In the genomic region with DNA sequence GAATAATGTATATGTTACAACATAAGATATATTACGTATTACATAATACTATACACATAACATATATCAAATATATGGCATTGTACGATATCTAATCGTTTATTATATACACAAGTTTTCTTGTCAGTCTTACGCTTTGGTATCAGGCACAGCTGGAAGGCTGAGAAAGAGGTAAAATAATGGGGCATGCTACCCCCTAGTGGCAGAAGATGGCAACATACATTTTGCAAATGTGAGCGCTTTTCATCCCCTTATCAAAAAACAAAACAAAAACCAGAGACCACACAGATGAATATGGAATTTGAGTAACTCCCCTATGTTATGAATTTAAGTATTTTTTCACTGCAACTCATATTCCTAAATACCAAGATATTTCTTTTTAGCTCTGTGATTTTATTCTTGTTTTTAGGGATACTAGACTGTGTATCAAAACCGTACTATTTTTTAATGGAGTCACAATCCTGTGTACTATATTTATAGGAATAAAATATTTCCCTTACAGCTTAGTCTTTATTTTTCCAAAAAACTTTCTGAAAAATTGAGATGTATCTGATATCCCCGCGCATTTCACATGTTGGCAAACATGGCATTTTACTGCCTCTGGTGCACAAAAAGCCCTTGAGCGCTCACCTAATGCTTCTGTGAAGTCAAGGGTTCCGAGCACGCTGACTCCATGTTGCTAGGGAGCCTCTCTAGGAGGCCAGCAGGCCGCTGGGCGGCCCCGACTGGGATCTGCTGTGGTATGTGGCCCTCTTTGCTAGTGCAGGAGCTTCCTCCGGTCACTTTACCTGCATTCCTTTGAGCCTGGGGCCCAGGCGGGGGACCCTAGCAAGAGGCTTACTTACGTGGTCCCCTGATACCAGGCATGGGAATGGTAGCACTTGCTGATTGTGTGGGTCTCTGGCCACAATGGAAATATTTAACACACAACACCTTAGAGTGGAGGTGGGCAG, we compare ENCODE assay signal across 8 cellular contexts.
A peak's percentile ranks its signal among the peaks of the same experiment; 100 is the strongest.
DNase-seq lines count a peak whose midpoint lies in the region; ATAC-seq and TF ChIP-seq lines count a peak whose summit lies in the region.

No MANE protein-coding gene starts in this region.

- no peaks in the 10 kb centered on the region for H3K36me3 ChIP-seq in ovary

- peaks cover 5% of the 10 kb centered on the region for H3K4me1 ChIP-seq in ovary (ENCODE audit: insufficient read depth)

- TF ChIP-seq CTCF in foreskin fibroblast (IDR thresholded peaks at IDR 0.05; ENCODE audit: low read depth, low read length), result peak; percentile 33
- peak; percentile 73 to 86 (median 78) for TF ChIP-seq CTCF in ovary (IDR thresholded peaks at IDR 0.05)

- no peaks in the 10 kb centered on the region for H3K9me3 ChIP-seq in ovary

- DNase-seq in activated gamma-delta T cell treated with Interleukin-2 at 50 U/mL for 16 hours, result peak; percentile 17
- no peak for DNase-seq in activated gamma-delta T cell (lab: John Stamatoyannopoulos, UW)
- peak; percentile 46 for DNase-seq in NCI-H345 (lab: John Stamatoyannopoulos, UW)
- peak; percentile 6 for DNase-seq in activated CD8-positive, alpha-beta memory T cell treated with anti-CD3 and anti-CD28 coated beads, Interleukin-2, amount 50 U/mL, for 24 hours (ENCODE audit: extremely low read depth)
- peak; percentile 62 to 84 for DNase-seq in foreskin fibroblast
- peak in 4 of 5 donors; percentile 42 to 74 (median 49) for DNase-seq in ovary
- DNase-seq in 8988T, result no peak

- H3K27me3 ChIP-seq in ovary, result no peaks in the 10 kb centered on the region

- TF ChIP-seq POLR2A in ovary (IDR thresholded peaks at IDR 0.05), result no peak

- no peak overlapping the region for H3K27ac ChIP-seq in ovary

- no peak for TF ChIP-seq EP300 in ovary (IDR thresholded peaks at IDR 0.05)

- intact Hi-C loops in ovary (cut with DNase I), result loop anchor here in 2 of 4 donors (2.0 to 10.0 kb wide), 5 partner anchors 39 to 288 kb away; a partner anchor contains a TSS

- peak; percentile 24 for ATAC-seq in HG02759 (IDR thresholded peaks at IDR 0.05; ENCODE audit: unreplicated experiment)

- no peak overlapping the region for H3K4me3 ChIP-seq in foreskin fibroblast (ENCODE audit: low read depth in 1 of 2, low read length in 2 of 2)
- H3K4me3 ChIP-seq in ovary, result no peak overlapping the region

- WGBS in ovary, 3 donors, result 30 to 38% (median 33%) methylated on average over 17 of the region's 17 CpGs

Comparison
In these comparisons a context has a peak if more than half of its experiments do, and no peak if none do; other contexts are left out.
1. DNase-seq: peak in activated gamma-delta T cell treated with Interleukin-2 at 50 U/mL for 16 hours (single experiment), NCI-H345 (single experiment), activated CD8-positive, alpha-beta memory T cell treated with anti-CD3 and anti-CD28 coated beads, Interleukin-2, amount 50 U/mL, for 24 hours (single experiment), foreskin fibroblast (2 of 2) and ovary (4 of 5); none in activated gamma-delta T cell (single experiment) and 8988T (single experiment).